ENCODE assay signal across 28 cellular contexts in genomic region chrX:97863261-97863660, GRCh38.
"Had no signal": no experiment of that assay in that cellular context is flagged by ENCODE, and none has a peak within 500 bp of the region (broad histone marks: within the 10 kb centered on the region; RNA-seq: fewer than 3 reads in every experiment).

No MANE protein-coding gene starts in this region.

- H3K9me3 Mint-ChIP-seq: mesothelial cell of epicardium; nephron progenitor cell; stimulated activated naive B cell treated with anti-CD40 and anti-IgM and Interleukin-4, amounts not matched to agents 10 μg/mL and 1 μg/mL and 100 μg/mL, for 72 hours had no signal

- H3K4me3 Mint-ChIP-seq: immature natural killer cell; mesothelial cell of epicardium; naive B cell; natural killer cell; nephron progenitor cell; stimulated activated naive B cell treated with anti-CD40 and anti-IgM and Interleukin-4, amounts not matched to agents 10 μg/mL and 1 μg/mL and 100 μg/mL, for 72 hours had no signal

- H3K9me3 ChIP-seq: left ventricle myocardium inferior, pancreas, right atrium auricular region, right lobe of liver, stomach, testis, thyroid gland, transverse colon, upper lobe of left lung, vagina had no signal

- H3K27me3 Mint-ChIP-seq: naive B cell; stimulated activated naive B cell treated with anti-CD40 and anti-IgM and Interleukin-4, amounts not matched to agents 10 μg/mL and 1 μg/mL and 100 μg/mL, for 72 hours had no signal

- H3K27ac ChIP-seq: left ventricle myocardium inferior, pancreas, right atrium auricular region, right lobe of liver, stomach, testis, thyroid gland, transverse colon, upper lobe of left lung, vagina had no signal

- DNase-seq: hypothalamus; immature natural killer cell; kidney; left ventricle myocardium inferior; mesendoderm; naive B cell; natural killer cell; nephron progenitor cell; nucleus accumbens; pancreas; posterior cingulate gyrus; right lobe of liver; stimulated activated CD4-positive, alpha-beta T cell treated with anti-CD3 and anti-CD28 coated beads, Interleukin-12 subunit alpha, Interleukin-12 subunit beta, amount 100 ng/mL, for 4 hours; stimulated activated CD4-positive, alpha-beta T cell treated with anti-CD3 and anti-CD28 coated beads, Interleukin-15, amount 100 ng/mL, for 24 hours; stimulated activated CD4-positive, alpha-beta T cell treated with anti-CD3 and anti-CD28 coated beads, Interleukin-2, amount 100 ng/mL, for 24 hours; stimulated activated CD4-positive, alpha-beta T cell treated with anti-CD3 and anti-CD28 coated beads, Interleukin-4, amount 100 ng/mL, for 1 hour; stimulated activated naive B cell treated with anti-CD40 and anti-IgM and Interleukin-4, amounts not matched to agents 10 μg/mL and 1 μg/mL and 100 μg/mL, for 72 hours; stimulated activated naive CD8-positive, alpha-beta T cell treated with anti-CD3 and anti-CD28 coated beads, Interleukin-15, Interleukin-2, amounts not matched to agents 100 U/mL and 50 U/mL, for 24 hours; stomach; testis; thyroid gland; transverse colon; upper lobe of left lung had no signal

- H3K36me3 Mint-ChIP-seq: immature natural killer cell; mesothelial cell of epicardium; naive B cell; natural killer cell; stimulated activated naive B cell treated with anti-CD40 and anti-IgM and Interleukin-4, amounts not matched to agents 10 μg/mL and 1 μg/mL and 100 μg/mL, for 72 hours had no signal

- H3K36me3 ChIP-seq: left ventricle myocardium inferior, pancreas, right atrium auricular region, right lobe of liver, stomach, thyroid gland, transverse colon, upper lobe of left lung, vagina had no signal

- FAIRE-seq: islet of Langerhans, kidney, pancreas had no signal

- H3K27me3 ChIP-seq: right atrium auricular region, stomach, testis, thyroid gland, transverse colon, upper lobe of left lung, vagina had no signal

- H3K4me1 Mint-ChIP-seq: immature natural killer cell; naive B cell; natural killer cell; nephron progenitor cell; stimulated activated naive B cell treated with anti-CD40 and anti-IgM and Interleukin-4, amounts not matched to agents 10 μg/mL and 1 μg/mL and 100 μg/mL, for 72 hours had no signal

- ATAC-seq: natural killer cell; pancreas; right lobe of liver; stimulated activated naive B cell treated with anti-CD40 and anti-IgM and Interleukin-4, amounts not matched to agents 10 μg/mL and 1 μg/mL and 100 μg/mL, for 72 hours; stimulated activated naive CD8-positive, alpha-beta T cell treated with anti-CD3 and anti-CD28 coated beads, Interleukin-15, Interleukin-2, amounts not matched to agents 100 U/mL and 50 U/mL, for 24 hours had no signal

- H3K27ac Mint-ChIP-seq: immature natural killer cell; naive B cell; natural killer cell; nephron progenitor cell; stimulated activated naive B cell treated with anti-CD40 and anti-IgM and Interleukin-4, amounts not matched to agents 10 μg/mL and 1 μg/mL and 100 μg/mL, for 72 hours had no signal

- H3K4me1 ChIP-seq: left ventricle myocardium inferior, pancreas, right atrium auricular region, right lobe of liver, stomach, testis, thyroid gland, transverse colon, upper lobe of left lung, vagina had no signal

- H3K4me3 ChIP-seq: left ventricle myocardium inferior, lung, pancreas, right atrium auricular region, right lobe of liver, stomach, testis, thyroid gland, transverse colon, upper lobe of left lung, vagina had no signal
